29 cellular contexts compared by ENCODE assay signal in the genomic region with DNA sequence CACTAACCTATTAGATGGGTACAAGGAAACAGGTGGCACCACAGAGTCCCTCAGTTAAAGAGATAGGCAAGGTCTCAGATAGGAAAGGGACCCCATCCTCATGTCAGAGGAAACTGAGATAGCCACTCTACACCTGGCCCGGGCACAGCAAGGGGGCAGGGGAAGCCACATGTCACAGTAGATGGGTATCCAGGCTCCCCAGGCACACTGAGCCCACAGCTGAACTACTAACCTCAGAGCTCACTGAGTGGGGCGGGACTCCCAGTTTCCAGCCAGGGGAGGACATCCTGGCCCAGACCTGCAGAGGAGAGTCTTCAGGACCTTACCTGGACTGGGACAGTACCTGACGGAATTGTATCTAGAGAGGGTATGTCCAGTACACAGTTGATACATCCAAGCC. TPM values are rescaled to one million over a fixed set of nuclear protein-coding genes. Genes with fewer than 3 reads are reported as not detected.
"Had no signal": no experiment of that assay in that cellular context is flagged by ENCODE, and none has a peak within 500 bp of the region (broad histone marks: within the 10 kb centered on the region; RNA-seq: fewer than 3 reads in every experiment).

No MANE protein-coding gene starts in this region.

- ATAC-seq: activated CD8-positive, alpha-beta memory T cell treated with anti-CD3 and anti-CD28 coated beads, Interleukin-2, amount 10 ng/mL, durations not matched to agents 7 days and 5 days; SK-N-SH treated with all-trans-retinoic acid at 6 μM for 48 hours; WTC11 had no signal

- H3K4me3 ChIP-seq: adrenal gland, breast epithelium, Peyer's patch, SJSA1 had no signal

- H3K9me3 ChIP-seq: adrenal gland, breast epithelium, Peyer's patch, SJSA1 had no signal

- H3K27ac Mint-ChIP-seq: activated CD8-positive, alpha-beta memory T cell treated with anti-CD3 and anti-CD28 coated beads, Interleukin-2, amount 10 ng/mL, durations not matched to agents 7 days and 5 days; activated naive CD8-positive, alpha-beta T cell; activated T-cell treated with anti-CD3 and anti-CD28 coated beads, Interleukin-2, amount 50 U/mL, for 24 hours; activated T-helper 1 cell treated with anti-CD3 and anti-CD28 coated beads, Interleukin-12 subunit alpha, Interleukin-12 subunit beta, Interleukin-2, Interleukin-4 antibody, amounts not matched to agents 30 ng/mL and 10 ng/mL and 1 ng/mL, durations not matched to agents 14 hours and 24 hours and 36 hours; WTC11 had no signal

- H3K4me3 Mint-ChIP-seq: activated CD8-positive, alpha-beta memory T cell treated with anti-CD3 and anti-CD28 coated beads, Interleukin-2, amount 10 ng/mL, durations not matched to agents 7 days and 5 days; activated T-cell treated with anti-CD3 and anti-CD28 coated beads, Interleukin-2, amount 50 U/mL, for 24 hours; activated T-helper 1 cell treated with anti-CD3 and anti-CD28 coated beads, Interleukin-12 subunit alpha, Interleukin-12 subunit beta, Interleukin-2, Interleukin-4 antibody, amounts not matched to agents 30 ng/mL and 10 ng/mL and 1 ng/mL, durations not matched to agents 14 hours and 24 hours and 36 hours; WTC11 had no signal

- H3K9me3 Mint-ChIP-seq: activated T-cell treated with anti-CD3 and anti-CD28 coated beads, Interleukin-2, amount 50 U/mL, for 24 hours; activated T-helper 1 cell treated with anti-CD3 and anti-CD28 coated beads, Interleukin-12 subunit alpha, Interleukin-12 subunit beta, Interleukin-2, Interleukin-4 antibody, amounts not matched to agents 30 ng/mL and 10 ng/mL and 1 ng/mL, durations not matched to agents 14 hours and 24 hours and 36 hours; WTC11 had no signal

- H3K36me3 Mint-ChIP-seq: activated CD8-positive, alpha-beta memory T cell treated with anti-CD3 and anti-CD28 coated beads, Interleukin-2, amount 10 ng/mL, durations not matched to agents 7 days and 5 days; activated naive CD8-positive, alpha-beta T cell; WTC11 had no signal

- H3K36me3 ChIP-seq: adrenal gland, breast epithelium, Peyer's patch, SJSA1 had no signal

- H3K27ac ChIP-seq: adrenal gland, breast epithelium, RWPE1, SJSA1 had no signal

- DNase-seq: activated CD4-positive, alpha-beta T cell treated with anti-CD3 and anti-CD28 coated beads for 48 hours; activated CD4-positive, alpha-beta T cell treated with anti-CD3 and anti-CD28 coated beads, Interleukin-2, amount 50 U/mL, for 48 hours; activated CD4-positive, CD25-positive, alpha-beta regulatory T cell treated with anti-CD3 and anti-CD28 coated beads, Interleukin-2, amount 50 U/mL, for 72 hours; activated effector memory CD4-positive, alpha-beta T cell treated with Interleukin-2 at 50 U/mL for 16 hours; activated T-cell treated with anti-CD3 and anti-CD28 coated beads, Interleukin-2, amount 50 U/mL, for 24 hours; adrenal gland; aorta; caudate nucleus; Kasumi-1; KBM-7; NCI-H1105 treated with DMSO at 0.1 percent for 48 hours; NCI-H1436 treated with DMSO at 0.1 percent for 48 hours; NCI-H187; NCI-H2081; NCI-H446; NCI-H524; SHP77; SW 1271; T-helper 9 cell had no signal

RNA-seq across cellular contexts. Expression of gene CDHR1, which starts 3.7 kb away (rescaled TPM):
- polyA plus RNA-seq: aorta had no signal

RNA-seq across cellular contexts. Expression of gene GPR15LG, which starts 17.0 kb away (rescaled TPM):
- total RNA-seq: activated CD8-positive, alpha-beta memory T cell treated with anti-CD3 and anti-CD28 coated beads, Interleukin-2, amount 10 ng/mL, durations not matched to agents 7 days and 5 days; activated T-helper 1 cell treated with anti-CD3 and anti-CD28 coated beads, Interleukin-12 subunit alpha, Interleukin-12 subunit beta, Interleukin-2, Interleukin-4 antibody, amounts not matched to agents 30 ng/mL and 10 ng/mL and 1 ng/mL, durations not matched to agents 14 hours and 24 hours and 36 hours; aorta; SJSA1; T-helper 1 cell treated with Interleukin-12 subunit alpha and Interleukin-12 subunit beta and Interleukin-4 antibody, amounts not matched to agents 30 ng/mL and 1 ng/mL, for 36 hours; WTC11 had no signal
- polyA plus RNA-seq: adrenal gland had no signal

RNA-seq across cellular contexts. Expression of gene LRIT2, which starts 34.7 kb away (rescaled TPM):
- total RNA-seq: activated CD8-positive, alpha-beta memory T cell treated with anti-CD3 and anti-CD28 coated beads, Interleukin-2, amount 10 ng/mL, durations not matched to agents 7 days and 5 days; activated T-helper 1 cell treated with anti-CD3 and anti-CD28 coated beads, Interleukin-12 subunit alpha, Interleukin-12 subunit beta, Interleukin-2, Interleukin-4 antibody, amounts not matched to agents 30 ng/mL and 10 ng/mL and 1 ng/mL, durations not matched to agents 14 hours and 24 hours and 36 hours; adrenal gland; aorta; breast epithelium; Peyer's patch; SJSA1; T-helper 1 cell treated with Interleukin-12 subunit alpha and Interleukin-12 subunit beta and Interleukin-4 antibody, amounts not matched to agents 30 ng/mL and 1 ng/mL, for 36 hours; WTC11 had no signal
- polyA plus RNA-seq: adrenal gland, aorta had no signal

RNA-seq across cellular contexts. Expression of gene LRIT1, which starts 50.7 kb away (rescaled TPM):
- total RNA-seq: activated CD8-positive, alpha-beta memory T cell treated with anti-CD3 and anti-CD28 coated beads, Interleukin-2, amount 10 ng/mL, durations not matched to agents 7 days and 5 days; activated T-helper 1 cell treated with anti-CD3 and anti-CD28 coated beads, Interleukin-12 subunit alpha, Interleukin-12 subunit beta, Interleukin-2, Interleukin-4 antibody, amounts not matched to agents 30 ng/mL and 10 ng/mL and 1 ng/mL, durations not matched to agents 14 hours and 24 hours and 36 hours; adrenal gland; aorta; breast epithelium; Peyer's patch; SJSA1; T-helper 1 cell treated with Interleukin-12 subunit alpha and Interleukin-12 subunit beta and Interleukin-4 antibody, amounts not matched to agents 30 ng/mL and 1 ng/mL, for 36 hours; WTC11 had no signal
- polyA plus RNA-seq: adrenal gland, aorta had no signal
